In genomic region chrX:140091276-140091886, GRCh38 we compare ENCODE assay signal across 8 cellular contexts.
DNase-seq lines count a peak whose midpoint lies in the region; ATAC-seq and TF ChIP-seq lines count a peak whose summit lies in the region.

No MANE protein-coding gene starts in this region.

- peak overlapping the region; percentile 60; the same call in 1 of the 2 replicates for H3K4me2 ChIP-seq in SK-N-SH

- no peaks in the 10 kb centered on the region for H3K36me3 Mint-ChIP-seq in CD4-positive, alpha-beta memory T cell

- ATAC-seq in GM21786 (IDR thresholded peaks at IDR 0.05; ENCODE audit: unreplicated experiment) (peak; percentile 57), right lobe of liver (peak; percentile 48 to 67 (median 64))

- no peak for TF ChIP-seq RAD21 in SK-N-SH (IDR thresholded peaks at IDR 0.05; ENCODE audit: low read length)

- no peak for TF ChIP-seq EP300 in SK-N-SH (IDR thresholded peaks at IDR 0.05; ENCODE audit: borderline replicate concordance in 1 of 2, low read depth in 1 of 2, low read length in 1 of 2)

- no peak overlapping the region for H3K27ac Mint-ChIP-seq in CD4-positive, alpha-beta memory T cell

- peaks cover 0 to 15% (median 3%) of the 10 kb centered on the region in 4 donors for H3K4me1 Mint-ChIP-seq in CD4-positive, alpha-beta memory T cell

- H3K4me3 ChIP-seq in CD4-positive, alpha-beta memory T cell (ENCODE audit: low read length in 2 of 2), result no peak overlapping the region
- H3K4me3 ChIP-seq in SK-N-SH (ENCODE audit: low read depth in 2 of 2, low read length in 1 of 2) (peak overlapping the region; percentile 23 to 35; a peak in 2 of 4 replicates), right lobe of liver (peak overlapping the region in 1 of 3 donors; percentile 31)

- peak; percentile 6 to 43 (median 12) for DNase-seq in CD4-positive, alpha-beta memory T cell
- peak; percentile 39 for DNase-seq in SK-N-SH
- peak; percentile 12 for DNase-seq in central memory CD4-positive, alpha-beta T cell
- DNase-seq in right lobe of liver, result peak in 2 of 3 donors; percentile 26 to 54
- peak in 31 of 49 donors; percentile 0 to 36 (median 3) for DNase-seq in substantia nigra (lab: John Stamatoyannopoulos, UW)
- no peak for DNase-seq in GF-D8 (lab: John Stamatoyannopoulos, UW)
- no peak for DNase-seq in DMS79 treated with DMSO at 0.1 percent for 48 hours (lab: John Stamatoyannopoulos, UW)

- peaks cover 2 to 5% of the 10 kb centered on the region in 2 donors for H3K27me3 Mint-ChIP-seq in CD4-positive, alpha-beta memory T cell

- H3K4me3 Mint-ChIP-seq in CD4-positive, alpha-beta memory T cell, result peak overlapping the region in 7 of 8 donors; percentile 30 to 67 (median 47)

- no peaks in the 10 kb centered on the region for H3F3A ChIP-seq in SK-N-SH (replicated peaks; ENCODE audit: insufficient read depth)

- H2AFZ ChIP-seq in SK-N-SH (ENCODE audit: low read depth), result no peak overlapping the region

- no peaks in the 10 kb centered on the region for H3K27me3 ChIP-seq in CD4-positive, alpha-beta memory T cell (ENCODE audit: insufficient read depth, low read length)
- H3K27me3 ChIP-seq in SK-N-SH (ENCODE audit: insufficient read depth) (peaks cover 11% of the 10 kb centered on the region; the same call in 1 of the 2 replicates), right lobe of liver (peaks cover 0 to 9% of the 10 kb centered on the region in 2 donors)

- intact Hi-C loops in CD4-positive, alpha-beta memory T cell (cut with micrococcal nuclease), result no loop called here
- intact Hi-C loops in right lobe of liver (cut with DNase I), result no loop called here

- H3K36me3 ChIP-seq in CD4-positive, alpha-beta memory T cell (ENCODE audit: insufficient read depth, low read length), result no peaks in the 10 kb centered on the region
- H3K36me3 ChIP-seq in SK-N-SH (replicated peaks in 1 of 2; ENCODE audit: control insufficient read depth in 1 of 2, insufficient read depth in 2 of 2, low read length in 1 of 2) (no peaks in the 10 kb centered on the region), right lobe of liver (no peaks in the 10 kb centered on the region)

- WGBS in SK-N-SH (ENCODE audit: low lambda C conversion rate), result 46% methylated on average over 37 of the region's 80 CpGs
- 36% methylated on average over 36 of the region's 80 CpGs for WGBS in right lobe of liver (ENCODE audit: insufficient coverage, low coverage, low lambda C conversion rate, missing lambda C conversion rate)

- H3K4me1 ChIP-seq in CD4-positive, alpha-beta memory T cell (ENCODE audit: insufficient read depth, low read length), result peaks cover 5% of the 10 kb centered on the region
- H3K4me1 ChIP-seq in SK-N-SH (ENCODE audit: control insufficient read depth in 1 of 2, insufficient read depth in 2 of 2, low read depth in 1 of 2, low read length in 1 of 2) (no peaks in the 10 kb centered on the region), right lobe of liver (no peaks in the 10 kb centered on the region)

- H3K9me3 Mint-ChIP-seq in CD4-positive, alpha-beta memory T cell, result no peaks in the 10 kb centered on the region

- H3K27ac ChIP-seq in CD4-positive, alpha-beta memory T cell (ENCODE audit: low read depth, low read length), result no peak overlapping the region
- H3K27ac ChIP-seq in SK-N-SH (ENCODE audit: low read depth in 2 of 2, low read length in 1 of 2), result no peak overlapping the region
- H3K27ac ChIP-seq in right lobe of liver, result no peak overlapping the region
- H3K27ac ChIP-seq in substantia nigra (ENCODE audit: low read depth, low read length, poor library complexity, severe bottlenecking), result no peak overlapping the region

- POLR2A ChIA-PET in CD4-positive, alpha-beta memory T cell (lab: Charles Lee; ENCODE audit: partially characterized antibody), result no interaction called here
- POLR2A ChIA-PET in SK-N-SH (lab: Yijun Ruan, JAX), result no interaction called here

- H4K20me1 ChIP-seq in SK-N-SH (ENCODE audit: insufficient read depth), result no peaks in the 10 kb centered on the region

- CTCF ChIA-PET in CD4-positive, alpha-beta memory T cell (lab: Charles Lee; ENCODE audit: partially characterized antibody), result no interaction called here
- CTCF ChIA-PET in SK-N-SH (lab: Yijun Ruan, JAX), result interaction anchor here (1.0 to 1.1 kb wide), 2 partner anchors 8 to 50 kb away, joined by 3 read pairs; no protein-coding TSS in a partner anchor

- no peaks in the 10 kb centered on the region for H3K79me2 ChIP-seq in SK-N-SH (ENCODE audit: insufficient read depth)

- no peak for TF ChIP-seq POLR2A in right lobe of liver (IDR thresholded peaks at IDR 0.05)

- H3K9me2 ChIP-seq in SK-N-SH, result no peaks in the 10 kb centered on the region

- H3K9me3 ChIP-seq in CD4-positive, alpha-beta memory T cell (ENCODE audit: control insufficient read depth in 1 of 2, low read length in 2 of 2), result no peaks in the 10 kb centered on the region
- no peaks in the 10 kb centered on the region for H3K9me3 ChIP-seq in SK-N-SH
- H3K9me3 ChIP-seq in right lobe of liver, result no peaks in the 10 kb centered on the region

- no peak overlapping the region for H3K9ac ChIP-seq in SK-N-SH

- TF ChIP-seq CTCF in SK-N-SH (IDR thresholded peaks at IDR 0.05), result no peak
- TF ChIP-seq CTCF in right lobe of liver (IDR thresholded peaks at IDR 0.05), result no peak

TF ChIP-seq in SK-N-SH, 30 proteins besides CTCF, POLR2A, EP300 and RAD21:
- TF ChIP-seq FOXJ3 (CRISPR knock-in tag; IDR thresholded peaks at IDR 0.05) (no peak), GABPA (IDR thresholded peaks at IDR 0.05; ENCODE audit: low read depth) (no peak), TEAD4 (IDR thresholded peaks at IDR 0.05; ENCODE audit: borderline replicate concordance, insufficient read depth) (no peak), MEF2A (IDR thresholded peaks at IDR 0.05; ENCODE audit: borderline replicate concordance, low read depth) (no peak), POLR2AphosphoS5 (IDR thresholded peaks at IDR 0.05; ENCODE audit: low read depth, low read length) (no peak), RCOR1 (IDR thresholded peaks at IDR 0.05; ENCODE audit: low read length) (no peak), CHD2 (IDR thresholded peaks at IDR 0.05; ENCODE audit: low read length, partially characterized antibody) (no peak)
TF ChIP-seq in SK-N-SH: peak in this region for 0.

Comparison
In these comparisons a context has a peak if more than half of its experiments do, and no peak if none do; other contexts are left out.
1. DNase-seq: peak in CD4-positive, alpha-beta memory T cell (5 of 5), SK-N-SH (single experiment), central memory CD4-positive, alpha-beta T cell (single experiment), right lobe of liver (2 of 3) and substantia nigra (31 of 49); none in GF-D8 (single experiment) and DMS79 treated with DMSO at 0.1 percent for 48 hours (single experiment).
2. H3K4me3 ChIP-seq: peak in SK-N-SH (2 of 2); none in CD4-positive, alpha-beta memory T cell (0 of 2).